Comparison of ENCODE assay signal across 27 cellular contexts in genomic region chr4:141304346-141304745, GRCh38.
"Had no signal": no experiment of that assay in that cellular context is flagged by ENCODE, and none has a peak within 500 bp of the region (broad histone marks: within the 10 kb centered on the region; RNA-seq: fewer than 3 reads in every experiment).

No MANE protein-coding gene starts in this region.

- ATAC-seq: stimulated activated effector memory CD8-positive, alpha-beta T cell treated with anti-CD3 and anti-CD28 coated beads, Interleukin-12 subunit alpha, Interleukin-12 subunit beta, amount 100 ng/mL, for 72 hours; stimulated activated memory B cell treated with anti-CD40 and anti-IgM and Interleukin-4, amounts not matched to agents 10 μg/mL and 1 μg/mL and 100 μg/mL, for 72 hours; stimulated activated naive B cell treated with anti-CD40 and anti-IgM and Interleukin-4, amounts not matched to agents 10 μg/mL and 1 μg/mL and 100 μg/mL, for 72 hours; stimulated activated naive CD8-positive, alpha-beta T cell treated with anti-CD3 and anti-CD28 coated beads, Interleukin-15, amount 100 ng/mL, for 72 hours; stimulated activated naive CD8-positive, alpha-beta T cell treated with anti-CD3 and anti-CD28 coated beads, Interleukin-15, Interleukin-2, amounts not matched to agents 100 U/mL and 50 U/mL, for 24 hours; upper lobe of right lung had no signal

- H3K36me3 ChIP-seq: stomach, suprapubic skin, thoracic aorta, thyroid gland, tibial artery, tibial nerve, transverse colon, upper lobe of left lung, upper lobe of right lung, uterus, vagina had no signal

- DNase-seq: stimulated activated CD4-positive, alpha-beta T cell treated with anti-CD3 and anti-CD28 coated beads, Interleukin-2, amount 100 ng/mL, for 48 hours; stimulated activated CD4-positive, alpha-beta T cell treated with anti-CD3 and anti-CD28 coated beads, Interleukin-4, amount 100 ng/mL, for 1 hour; stimulated activated CD4-positive, alpha-beta T cell treated with anti-CD3 and anti-CD28 coated beads, Interleukin-4, amount 100 ng/mL, for 24 hours; stimulated activated CD4-positive, alpha-beta T cell treated with anti-CD3 and anti-CD28 coated beads, Interleukin-4, amount 100 ng/mL, for 4 hours; stimulated activated CD8-positive, alpha-beta memory T cell treated with anti-CD3 and anti-CD28 coated beads, Interleukin-4, amount 100 ng/mL, for 48 hours; stimulated activated naive B cell treated with anti-CD40 and anti-IgM and Interleukin-4, amounts not matched to agents 10 μg/mL and 1 μg/mL and 100 μg/mL, for 72 hours; stimulated activated naive CD4-positive, alpha-beta T cell; stimulated activated naive CD4-positive, alpha-beta T cell treated with Interleukin-2 at 50 U/mL for 16 hours; stimulated activated naive CD8-positive, alpha-beta T cell treated with anti-CD3 and anti-CD28 coated beads, Interleukin-15, amount 100 ng/mL, for 72 hours; stimulated activated naive CD8-positive, alpha-beta T cell treated with anti-CD3 and anti-CD28 coated beads, Interleukin-15, Interleukin-2, amounts not matched to agents 100 U/mL and 50 U/mL, for 24 hours; stomach; substantia nigra; testis; thyroid gland; tibial artery; transverse colon; trophoblast cell; upper lobe of right lung; uterus had no signal

- H3K27ac ChIP-seq: stomach, suprapubic skin, testis, thoracic aorta, thyroid gland, tibial artery, tibial nerve, transverse colon, upper lobe of left lung, upper lobe of right lung, uterus, vagina had no signal

- H3K4me1 ChIP-seq: suprapubic skin, testis, tibial artery, tibial nerve, transverse colon, upper lobe of right lung, uterus, vagina had no signal

- H3K4me3 ChIP-seq: stomach, suprapubic skin, thoracic aorta, thyroid gland, tibial artery, tibial nerve, transverse colon, upper lobe of left lung, upper lobe of right lung, uterus, vagina had no signal

- FAIRE-seq: urothelium cell line had no signal

- H3K27me3 ChIP-seq: stomach, suprapubic skin, testis, thyroid gland, tibial artery, tibial nerve, transverse colon, upper lobe of left lung, upper lobe of right lung, uterus, vagina had no signal

- H3K9me3 ChIP-seq: stomach, suprapubic skin, testis, thoracic aorta, thyroid gland, tibial artery, tibial nerve, transverse colon, upper lobe of left lung, upper lobe of right lung, uterus, vagina had no signal
